Comparison of ENCODE assay signal across 1 cellular context in genomic region chr11:9379046-9379445, GRCh38.
TF ChIP-seq lines count a peak whose summit lies in the region.

No MANE protein-coding gene starts in this region.

TF ChIP-seq in HepG2, 621 proteins besides CTCF, POLR2A, EP300 and RAD21:
- TF ChIP-seq MYNN (CRISPR knock-in tag; IDR thresholded peaks at IDR 0.05; ENCODE audit: low read depth): no peak
- TF ChIP-seq ZNF710 (CRISPR knock-in tag; IDR thresholded peaks at IDR 0.05; ENCODE audit: borderline replicate concordance): peak; percentile 23; the same call in 1 of the 2 replicates
- TF ChIP-seq, protein P1, sequence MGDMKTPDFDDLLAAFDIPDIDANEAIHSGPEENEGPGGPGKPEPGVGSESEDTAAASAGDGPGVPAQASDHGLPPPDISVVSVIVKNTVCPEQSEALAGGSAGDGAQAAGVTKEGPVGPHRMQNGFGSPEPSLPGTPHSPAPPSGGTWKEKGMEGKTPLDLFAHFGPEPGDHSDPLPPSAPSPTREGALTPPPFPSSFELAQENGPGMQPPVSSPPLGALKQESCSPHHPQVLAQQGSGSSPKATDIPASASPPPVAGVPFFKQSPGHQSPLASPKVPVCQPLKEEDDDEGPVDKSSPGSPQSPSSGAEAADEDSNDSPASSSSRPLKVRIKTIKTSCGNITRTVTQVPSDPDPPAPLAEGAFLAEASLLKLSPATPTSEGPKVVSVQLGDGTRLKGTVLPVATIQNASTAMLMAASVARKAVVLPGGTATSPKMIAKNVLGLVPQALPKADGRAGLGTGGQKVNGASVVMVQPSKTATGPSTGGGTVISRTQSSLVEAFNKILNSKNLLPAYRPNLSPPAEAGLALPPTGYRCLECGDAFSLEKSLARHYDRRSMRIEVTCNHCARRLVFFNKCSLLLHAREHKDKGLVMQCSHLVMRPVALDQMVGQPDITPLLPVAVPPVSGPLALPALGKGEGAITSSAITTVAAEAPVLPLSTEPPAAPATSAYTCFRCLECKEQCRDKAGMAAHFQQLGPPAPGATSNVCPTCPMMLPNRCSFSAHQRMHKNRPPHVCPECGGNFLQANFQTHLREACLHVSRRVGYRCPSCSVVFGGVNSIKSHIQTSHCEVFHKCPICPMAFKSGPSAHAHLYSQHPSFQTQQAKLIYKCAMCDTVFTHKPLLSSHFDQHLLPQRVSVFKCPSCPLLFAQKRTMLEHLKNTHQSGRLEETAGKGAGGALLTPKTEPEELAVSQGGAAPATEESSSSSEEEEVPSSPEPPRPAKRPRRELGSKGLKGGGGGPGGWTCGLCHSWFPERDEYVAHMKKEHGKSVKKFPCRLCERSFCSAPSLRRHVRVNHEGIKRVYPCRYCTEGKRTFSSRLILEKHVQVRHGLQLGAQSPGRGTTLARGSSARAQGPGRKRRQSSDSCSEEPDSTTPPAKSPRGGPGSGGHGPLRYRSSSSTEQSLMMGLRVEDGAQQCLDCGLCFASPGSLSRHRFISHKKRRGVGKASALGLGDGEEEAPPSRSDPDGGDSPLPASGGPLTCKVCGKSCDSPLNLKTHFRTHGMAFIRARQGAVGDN (CRISPR knock-in tag; IDR thresholded peaks at IDR 0.05): peak; percentile 63
- TF ChIP-seq ZFX (CRISPR knock-in tag; IDR thresholded peaks at IDR 0.05; ENCODE audit: low read depth): peak; percentile 45; the same call in 1 of the 2 replicates
- peak; percentile 45; the same call in 1 of the 2 replicates for TF ChIP-seq ZNF121 (CRISPR knock-in tag; IDR thresholded peaks at IDR 0.05)
- no peak for TF ChIP-seq SMAD9 (CRISPR knock-in tag; IDR thresholded peaks at IDR 0.05)
- TF ChIP-seq ZFY (CRISPR knock-in tag; IDR thresholded peaks at IDR 0.05): peak; percentile 19; the same call in 1 of the 2 replicates
- no peak for TF ChIP-seq ZNF205 (CRISPR knock-in tag; IDR thresholded peaks at IDR 0.05)
- 0 out of 2 replicates have a peak, but pooled peaks have one; percentile 7 for TF ChIP-seq SAP130 (CRISPR knock-in tag; IDR thresholded peaks at IDR 0.05; ENCODE audit: low read depth)
- no peak for TF ChIP-seq THRA (CRISPR knock-in tag; IDR thresholded peaks at IDR 0.05; ENCODE audit: borderline replicate concordance)
- TF ChIP-seq, protein P2, sequence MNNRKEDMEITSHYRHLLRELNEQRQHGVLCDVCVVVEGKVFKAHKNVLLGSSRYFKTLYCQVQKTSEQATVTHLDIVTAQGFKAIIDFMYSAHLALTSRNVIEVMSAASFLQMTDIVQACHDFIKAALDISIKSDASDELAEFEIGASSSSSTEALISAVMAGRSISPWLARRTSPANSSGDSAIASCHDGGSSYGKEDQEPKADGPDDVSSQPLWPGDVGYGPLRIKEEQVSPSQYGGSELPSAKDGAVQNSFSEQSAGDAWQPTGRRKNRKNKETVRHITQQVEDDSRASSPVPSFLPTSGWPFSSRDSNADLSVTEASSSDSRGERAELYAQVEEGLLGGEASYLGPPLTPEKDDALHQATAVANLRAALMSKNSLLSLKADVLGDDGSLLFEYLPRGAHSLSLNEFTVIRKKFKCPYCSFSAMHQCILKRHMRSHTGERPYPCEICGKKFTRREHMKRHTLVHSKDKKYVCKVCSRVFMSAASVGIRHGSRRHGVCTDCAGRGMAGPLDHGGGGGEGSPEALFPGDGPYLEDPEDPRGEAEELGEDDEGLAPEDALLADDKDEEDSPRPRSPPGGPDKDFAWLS (CRISPR knock-in tag; IDR thresholded peaks at IDR 0.05; ENCODE audit: borderline replicate concordance): no peak
- 0 out of 2 replicates have a peak, but pooled peaks have one; percentile 26 for TF ChIP-seq MAX (IDR thresholded peaks at IDR 0.05)
- TF ChIP-seq ZNF414 (CRISPR knock-in tag; IDR thresholded peaks at IDR 0.05): 0 out of 2 replicates have a peak, but pooled peaks have one; percentile 47
- peak; percentile 23; the same call in 1 of the 2 replicates for TF ChIP-seq PHF8 (CRISPR knock-in tag; IDR thresholded peaks at IDR 0.05)
- TF ChIP-seq GTF3A (CRISPR knock-in tag; conservative IDR thresholded peaks at IDR 0.05): no peak
- TF ChIP-seq, protein P3, sequence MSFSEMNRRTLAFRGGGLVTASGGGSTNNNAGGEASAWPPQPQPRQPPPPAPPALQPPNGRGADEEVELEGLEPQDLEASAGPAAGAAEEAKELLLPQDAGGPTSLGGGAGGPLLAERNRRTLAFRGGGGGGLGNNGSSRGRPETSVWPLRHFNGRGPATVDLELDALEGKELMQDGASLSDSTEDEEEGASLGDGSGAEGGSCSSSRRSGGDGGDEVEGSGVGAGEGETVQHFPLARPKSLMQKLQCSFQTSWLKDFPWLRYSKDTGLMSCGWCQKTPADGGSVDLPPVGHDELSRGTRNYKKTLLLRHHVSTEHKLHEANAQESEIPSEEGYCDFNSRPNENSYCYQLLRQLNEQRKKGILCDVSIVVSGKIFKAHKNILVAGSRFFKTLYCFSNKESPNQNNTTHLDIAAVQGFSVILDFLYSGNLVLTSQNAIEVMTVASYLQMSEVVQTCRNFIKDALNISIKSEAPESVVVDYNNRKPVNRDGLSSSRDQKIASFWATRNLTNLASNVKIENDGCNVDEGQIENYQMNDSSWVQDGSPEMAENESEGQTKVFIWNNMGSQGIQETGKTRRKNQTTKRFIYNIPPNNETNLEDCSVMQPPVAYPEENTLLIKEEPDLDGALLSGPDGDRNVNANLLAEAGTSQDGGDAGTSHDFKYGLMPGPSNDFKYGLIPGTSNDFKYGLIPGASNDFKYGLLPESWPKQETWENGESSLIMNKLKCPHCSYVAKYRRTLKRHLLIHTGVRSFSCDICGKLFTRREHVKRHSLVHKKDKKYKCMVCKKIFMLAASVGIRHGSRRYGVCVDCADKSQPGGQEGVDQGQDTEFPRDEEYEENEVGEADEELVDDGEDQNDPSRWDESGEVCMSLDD (CRISPR knock-in tag; IDR thresholded peaks at IDR 0.05; ENCODE audit: borderline replicate concordance): no peak
- TF ChIP-seq, protein P4, sequence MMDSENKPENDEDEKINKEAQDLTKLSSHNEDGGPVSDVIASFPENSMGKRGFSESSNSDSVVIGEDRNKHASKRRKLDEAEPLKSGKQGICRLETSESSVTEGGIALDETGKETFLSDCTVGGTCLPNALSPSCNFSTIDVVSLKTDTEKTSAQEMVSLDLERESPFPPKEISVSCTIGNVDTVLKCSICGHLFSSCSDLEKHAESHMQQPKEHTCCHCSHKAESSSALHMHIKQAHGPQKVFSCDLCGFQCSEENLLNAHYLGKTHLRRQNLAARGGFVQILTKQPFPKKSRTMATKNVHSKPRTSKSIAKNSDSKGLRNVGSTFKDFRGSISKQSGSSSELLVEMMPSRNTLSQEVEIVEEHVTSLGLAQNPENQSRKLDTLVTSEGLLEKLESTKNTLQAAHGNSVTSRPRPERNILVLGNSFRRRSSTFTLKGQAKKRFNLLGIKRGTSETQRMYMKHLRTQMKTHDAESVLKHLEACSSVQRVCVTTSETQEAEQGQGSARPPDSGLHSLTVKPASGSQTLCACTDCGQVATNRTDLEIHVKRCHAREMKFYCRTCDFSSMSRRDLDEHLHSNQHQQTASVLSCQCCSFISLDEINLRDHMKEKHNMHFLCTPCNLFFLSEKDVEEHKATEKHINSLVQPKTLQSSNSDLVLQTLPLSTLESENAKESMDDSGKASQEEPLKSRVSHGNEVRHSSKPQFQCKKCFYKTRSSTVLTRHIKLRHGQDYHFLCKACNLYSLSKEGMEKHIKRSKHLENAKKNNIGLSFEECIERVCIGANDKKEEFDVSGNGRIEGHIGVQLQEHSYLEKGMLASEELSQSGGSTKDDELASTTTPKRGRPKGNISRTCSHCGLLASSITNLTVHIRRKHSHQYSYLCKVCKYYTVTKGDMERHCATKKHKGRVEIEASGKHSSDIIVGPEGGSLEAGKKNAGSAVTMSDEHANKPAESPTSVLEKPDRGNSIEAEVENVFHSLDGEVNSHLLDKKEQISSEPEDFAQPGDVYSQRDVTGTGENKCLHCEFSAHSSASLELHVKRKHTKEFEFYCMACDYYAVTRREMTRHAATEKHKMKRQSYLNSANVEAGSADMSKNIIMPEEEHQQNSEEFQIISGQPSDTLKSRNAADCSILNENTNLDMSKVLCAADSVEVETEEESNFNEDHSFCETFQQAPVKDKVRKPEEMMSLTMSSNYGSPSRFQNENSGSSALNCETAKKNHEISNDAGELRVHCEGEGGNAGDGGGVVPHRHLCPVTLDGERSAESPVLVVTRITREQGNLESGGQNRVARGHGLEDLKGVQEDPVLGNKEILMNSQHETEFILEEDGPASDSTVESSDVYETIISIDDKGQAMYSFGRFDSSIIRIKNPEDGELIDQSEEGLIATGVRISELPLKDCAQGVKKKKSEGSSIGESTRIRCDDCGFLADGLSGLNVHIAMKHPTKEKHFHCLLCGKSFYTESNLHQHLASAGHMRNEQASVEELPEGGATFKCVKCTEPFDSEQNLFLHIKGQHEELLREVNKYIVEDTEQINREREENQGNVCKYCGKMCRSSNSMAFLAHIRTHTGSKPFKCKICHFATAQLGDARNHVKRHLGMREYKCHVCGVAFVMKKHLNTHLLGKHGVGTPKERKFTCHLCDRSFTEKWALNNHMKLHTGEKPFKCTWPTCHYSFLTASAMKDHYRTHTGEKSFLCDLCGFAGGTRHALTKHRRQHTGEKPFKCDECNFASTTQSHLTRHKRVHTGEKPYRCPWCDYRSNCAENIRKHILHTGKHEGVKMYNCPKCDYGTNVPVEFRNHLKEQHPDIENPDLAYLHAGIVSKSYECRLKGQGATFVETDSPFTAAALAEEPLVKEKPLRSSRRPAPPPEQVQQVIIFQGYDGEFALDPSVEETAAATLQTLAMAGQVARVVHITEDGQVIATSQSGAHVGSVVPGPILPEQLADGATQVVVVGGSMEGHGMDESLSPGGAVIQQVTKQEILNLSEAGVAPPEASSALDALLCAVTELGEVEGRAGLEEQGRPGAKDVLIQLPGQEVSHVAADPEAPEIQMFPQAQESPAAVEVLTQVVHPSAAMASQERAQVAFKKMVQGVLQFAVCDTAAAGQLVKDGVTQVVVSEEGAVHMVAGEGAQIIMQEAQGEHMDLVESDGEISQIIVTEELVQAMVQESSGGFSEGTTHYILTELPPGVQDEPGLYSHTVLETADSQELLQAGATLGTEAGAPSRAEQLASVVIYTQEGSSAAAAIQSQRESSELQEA (CRISPR knock-in tag; IDR thresholded peaks at IDR 0.05; ENCODE audit: not compliant biosample characterization): peak; percentile 36
- no peak for TF ChIP-seq NR3C1 (CRISPR knock-in tag; IDR thresholded peaks at IDR 0.05)
- no peak for TF ChIP-seq XRCC5 (optimal IDR thresholded peaks at IDR 0.05; ENCODE audit: low read length)
- peak; percentile 51; the same call in 1 of the 2 replicates for TF ChIP-seq SALL1 (CRISPR knock-in tag; IDR thresholded peaks at IDR 0.05)
- no peak for TF ChIP-seq CENPT (CRISPR knock-in tag; IDR thresholded peaks at IDR 0.05; ENCODE audit: low read depth)
- no peak for TF ChIP-seq ZFP41 (CRISPR knock-in tag; IDR thresholded peaks at IDR 0.05; ENCODE audit: borderline replicate concordance)
- TF ChIP-seq, protein P5, sequence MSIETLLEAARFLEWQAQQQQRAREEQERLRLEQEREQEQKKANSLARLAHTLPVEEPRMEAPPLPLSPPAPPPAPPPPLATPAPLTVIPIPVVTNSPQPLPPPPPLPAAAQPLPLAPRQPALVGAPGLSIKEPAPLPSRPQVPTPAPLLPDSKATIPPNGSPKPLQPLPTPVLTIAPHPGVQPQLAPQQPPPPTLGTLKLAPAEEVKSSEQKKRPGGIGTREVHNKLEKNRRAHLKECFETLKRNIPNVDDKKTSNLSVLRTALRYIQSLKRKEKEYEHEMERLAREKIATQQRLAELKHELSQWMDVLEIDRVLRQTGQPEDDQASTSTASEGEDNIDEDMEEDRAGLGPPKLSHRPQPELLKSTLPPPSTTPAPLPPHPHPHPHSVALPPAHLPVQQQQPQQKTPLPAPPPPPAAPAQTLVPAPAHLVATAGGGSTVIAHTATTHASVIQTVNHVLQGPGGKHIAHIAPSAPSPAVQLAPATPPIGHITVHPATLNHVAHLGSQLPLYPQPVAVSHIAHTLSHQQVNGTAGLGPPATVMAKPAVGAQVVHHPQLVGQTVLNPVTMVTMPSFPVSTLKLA (IDR thresholded peaks at IDR 0.05): no peak
TF ChIP-seq in HepG2: peak in this region for 11.
